Comparison of ENCODE assay signal across 14 cellular contexts in the genomic region with DNA sequence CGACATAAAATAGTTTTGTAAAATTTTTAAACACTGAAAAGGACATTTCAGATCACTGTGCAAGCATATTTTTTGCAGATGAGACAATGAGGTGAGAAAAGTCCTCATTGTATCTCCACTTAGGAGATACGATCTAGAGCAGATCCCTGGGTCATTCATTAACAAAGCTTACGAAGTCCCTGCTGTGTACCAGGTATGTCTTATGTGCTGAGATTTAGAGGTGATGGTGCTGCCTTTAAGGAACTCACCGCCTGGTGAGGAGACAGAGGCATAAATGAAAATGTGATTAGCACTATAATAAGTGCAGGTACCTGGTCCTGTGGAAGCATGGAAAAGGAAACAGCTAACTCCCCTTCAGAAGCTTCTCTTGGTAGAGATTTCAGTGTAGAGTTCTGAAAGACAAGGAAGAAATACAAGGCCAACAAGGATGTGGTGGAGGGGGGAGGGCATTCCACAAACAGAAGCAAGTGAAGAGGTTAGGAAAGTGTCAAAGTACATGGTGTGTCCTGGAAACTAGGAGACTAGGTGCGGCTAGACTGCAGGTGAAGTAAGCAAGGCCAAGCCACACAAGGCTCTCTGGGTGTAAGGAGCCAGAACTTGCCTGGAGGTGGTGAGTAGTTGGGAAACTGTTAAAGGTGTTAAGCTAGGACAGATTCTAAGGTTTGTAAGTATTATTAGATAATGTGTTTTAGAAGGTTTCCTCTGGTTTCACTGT. TPM values are rescaled to one million over a fixed set of nuclear protein-coding genes. Genes with fewer than 3 reads are reported as not detected.
DNase-seq lines count a peak whose midpoint lies in the region; ATAC-seq and TF ChIP-seq lines count a peak whose summit lies in the region.
"Had no signal": no experiment of that assay in that cellular context is flagged by ENCODE, and none has a peak within 500 bp of the region (broad histone marks: within the 10 kb centered on the region; RNA-seq: fewer than 3 reads in every experiment).

No MANE protein-coding gene starts in this region.

- in situ Hi-C loops in KBM-7 (cut with MboI; ENCODE audit: low pct_unique_long_range_greater_than_20kb, low sequenced_read_pairs): no loop called here

- POLR2A ChIA-PET in CD8-positive, alpha-beta memory T cell (lab: Charles Lee): no interaction called here

- no peaks in the 10 kb centered on the region for H3K9me3 Mint-ChIP-seq in CD8-positive, alpha-beta memory T cell
- no peaks in the 10 kb centered on the region for H3K9me3 Mint-ChIP-seq in neural crest cell
- H3K9me3 Mint-ChIP-seq: activated naive CD8-positive, alpha-beta T cell treated with anti-CD3 and anti-CD28 coated beads, Interleukin-2, amount 50 U/mL, for 24 hours; central memory CD8-positive, alpha-beta T cell had no signal

- DNase-seq in CD8-positive, alpha-beta memory T cell: no peak
- DNase-seq in neural crest cell (ENCODE audit: low read depth, low spot score) (no peak), retina (no peak), KBM-7 (no peak)
- no peak for DNase-seq in effector CD4-positive, alpha-beta T cell
- DNase-seq: NCI-H510A, SHP77 treated with DMSO at 0.1 percent for 48 hours, stomach had no signal

- CTCF ChIA-PET in CD8-positive, alpha-beta memory T cell (lab: Charles Lee): no interaction called here

- H3K36me3 Mint-ChIP-seq in CD8-positive, alpha-beta memory T cell: no peaks in the 10 kb centered on the region
- H3K36me3 Mint-ChIP-seq in neural crest cell (ENCODE audit: low read depth): no peaks in the 10 kb centered on the region

- H3K27ac Mint-ChIP-seq in CD8-positive, alpha-beta memory T cell: no peak overlapping the region
- H3K27ac Mint-ChIP-seq in neural crest cell (ENCODE audit: unreplicated experiment): no peak overlapping the region

- peaks cover 49 to 74% of the 10 kb centered on the region in 2 donors for H3K27me3 Mint-ChIP-seq in CD8-positive, alpha-beta memory T cell
- peaks cover 71% of the 10 kb centered on the region for H3K27me3 Mint-ChIP-seq in neural crest cell (ENCODE audit: low read depth)

- no peak for TF ChIP-seq CTCF in neural crest cell (conservative IDR thresholded peaks at IDR 0.05)

- H3K9ac ChIP-seq in HUES6 (ENCODE audit: low read length): no peak overlapping the region
- H3K9ac ChIP-seq in iPS-20b (ENCODE audit: low read depth, low read length): no peak overlapping the region
- H3K9ac ChIP-seq: parathyroid adenoma had no signal

- no peak for ATAC-seq in HG02610 (IDR thresholded peaks at IDR 0.05; ENCODE audit: unreplicated experiment)
- ATAC-seq: activated naive CD8-positive, alpha-beta T cell treated with anti-CD3 and anti-CD28 coated beads, Interleukin-2, amount 50 U/mL, for 24 hours had no signal

- H3K27ac ChIP-seq in CD8-positive, alpha-beta memory T cell (ENCODE audit: low read depth, low read length): no peak overlapping the region
- no peak overlapping the region for H3K27ac ChIP-seq in HUES6 (ENCODE audit: low read depth, low read length)
- H3K27ac ChIP-seq in iPS-20b (ENCODE audit: low read length): no peak overlapping the region
- H3K27ac ChIP-seq: parathyroid adenoma had no signal

- H3K4me3 ChIP-seq in CD8-positive, alpha-beta memory T cell (ENCODE audit: low read length): no peak overlapping the region
- H3K4me3 ChIP-seq in HUES6 (ENCODE audit: low read depth, low read length): 0 out of 2 replicates have a peak overlapping the region, but pooled peaks have one; percentile 76
- H3K4me3 ChIP-seq in iPS-20b (ENCODE audit: low read length): peak overlapping the region; percentile 41; the same call in 1 of the 2 replicates

- no peaks in the 10 kb centered on the region for H3K9me3 ChIP-seq in CD8-positive, alpha-beta memory T cell (ENCODE audit: low read length)
- H3K9me3 ChIP-seq in HUES6 (ENCODE audit: control insufficient read depth, insufficient read depth, low read depth, low read length) (no peaks in the 10 kb centered on the region), iPS-20b (ENCODE audit: insufficient read depth, low read depth, low read length) (no peaks in the 10 kb centered on the region)
- H3K9me3 ChIP-seq: stomach had no signal

- peaks cover 24% of the 10 kb centered on the region for H3K27me3 ChIP-seq in CD8-positive, alpha-beta memory T cell (ENCODE audit: insufficient read depth, low read length, poor library complexity, severe bottlenecking)
- H3K27me3 ChIP-seq in HUES6 (ENCODE audit: control insufficient read depth, insufficient read depth, low read length) (peaks cover 59% of the 10 kb centered on the region), iPS-20b (ENCODE audit: insufficient read depth, low read length) (peaks cover 61% of the 10 kb centered on the region)

- H3K4me1 Mint-ChIP-seq in CD8-positive, alpha-beta memory T cell: peaks cover 25 to 37% (median 27%) of the 10 kb centered on the region in 3 donors
- H3K4me1 Mint-ChIP-seq in neural crest cell: peaks cover 28% of the 10 kb centered on the region

- H3K4me1 ChIP-seq in CD8-positive, alpha-beta memory T cell (ENCODE audit: insufficient read depth, low read length): peaks cover 11% of the 10 kb centered on the region
- H3K4me1 ChIP-seq in HUES6 (ENCODE audit: control insufficient read depth, insufficient read depth, low read length) (peaks cover 14% of the 10 kb centered on the region), iPS-20b (ENCODE audit: insufficient read depth, low read length) (peaks cover 7% of the 10 kb centered on the region; the same call in 1 of the 2 replicates)
- H3K4me1 ChIP-seq: parathyroid adenoma had no signal

- peak overlapping the region; percentile 8 to 27 (median 20) for H3K4me3 Mint-ChIP-seq in CD8-positive, alpha-beta memory T cell
- peak overlapping the region; percentile 56 for H3K4me3 Mint-ChIP-seq in neural crest cell

- no peaks in the 10 kb centered on the region for H3K36me3 ChIP-seq in CD8-positive, alpha-beta memory T cell (ENCODE audit: insufficient read depth, low read length)
- H3K36me3 ChIP-seq in HUES6 (ENCODE audit: control insufficient read depth, insufficient read depth, low read length): no peaks in the 10 kb centered on the region
- H3K36me3 ChIP-seq in iPS-20b (ENCODE audit: insufficient read depth, low read depth, low read length): no peaks in the 10 kb centered on the region
- H3K36me3 ChIP-seq: stomach had no signal

RNA-seq across cellular contexts. Expression of gene NDNF, which starts 1.5 kb away (rescaled TPM):
- under 1 TPM; 0.13 to 0.18 TPM for total RNA-seq in CD8-positive, alpha-beta memory T cell
- polyA plus RNA-seq in CD8-positive, alpha-beta memory T cell: not detected
- 23.9 and 25.4 TPM in 2 replicates for total RNA-seq in neural crest cell

Comparison
In these comparisons a context has a peak if more than half of its experiments do, and no peak if none do; other contexts are left out.
1. RNA of gene NDNF, which starts 1.5 kb away (total RNA-seq): 23.9 to 25.4 TPM in neural crest cell; 0.13 to 0.18 TPM in CD8-positive, alpha-beta memory T cell; every median in the first group is over 10 times any median in the second.